ENCODE assay signal across 14 cellular contexts in genomic region chr2:237149425-237149824, GRCh38.
DNase-seq lines count a peak whose midpoint lies in the region; ATAC-seq and TF ChIP-seq lines count a peak whose summit lies in the region.
"Had no signal": no experiment of that assay in that cellular context is flagged by ENCODE, and none has a peak within 500 bp of the region (broad histone marks: within the 10 kb centered on the region; RNA-seq: fewer than 3 reads in every experiment).

No MANE protein-coding gene starts in this region.

- H3K9me3 Mint-ChIP-seq in activated CD8-positive, alpha-beta T cell treated with anti-CD3 and anti-CD28 coated beads, Interleukin-2, amount 10 ng/mL, durations not matched to agents 7 days and 5 days (ENCODE audit: insufficient read depth) = peaks cover 5% of the 10 kb centered on the region
- H3K9me3 Mint-ChIP-seq in nephron progenitor cell = peaks cover 40% of the 10 kb centered on the region

- no peak for TF ChIP-seq CTCF in hepatocyte (IDR thresholded peaks at IDR 0.05; ENCODE audit: poor library complexity)
- no peak for TF ChIP-seq CTCF in tibial artery (IDR thresholded peaks at IDR 0.05)
- TF ChIP-seq CTCF in nephron progenitor cell (IDR thresholded peaks at IDR 0.05) = no peak

- no peaks in the 10 kb centered on the region for H3K79me2 ChIP-seq in GM23248 (ENCODE audit: insufficient read depth)
- no peaks in the 10 kb centered on the region for H3K79me2 ChIP-seq in hepatocyte

- no peak overlapping the region for H3K27ac Mint-ChIP-seq in activated CD8-positive, alpha-beta T cell treated with anti-CD3 and anti-CD28 coated beads, Interleukin-2, amount 10 ng/mL, durations not matched to agents 7 days and 5 days
- no peak overlapping the region for H3K27ac Mint-ChIP-seq in nephron progenitor cell

- peak overlapping the region; percentile 61 for H3K27ac ChIP-seq in GM23248
- peak overlapping the region; percentile 62 for H3K27ac ChIP-seq in hepatocyte
- no peak overlapping the region for H3K27ac ChIP-seq in tibial artery

- H3K27me3 ChIP-seq in GM23248 (replicated peaks; ENCODE audit: insufficient read depth) = no peaks in the 10 kb centered on the region
- no peaks in the 10 kb centered on the region for H3K27me3 ChIP-seq in hepatocyte
- no peaks in the 10 kb centered on the region for H3K27me3 ChIP-seq in tibial artery

- peak; percentile 80 for DNase-seq in GM23248
- DNase-seq in activated CD8-positive, alpha-beta T cell treated with anti-CD3 and anti-CD28 coated beads, Interleukin-2, amount 10 ng/mL, durations not matched to agents 7 days and 5 days = no peak
- DNase-seq in hepatocyte (ENCODE audit: low spot score) = peak; percentile 40
- DNase-seq in stimulated activated CD4-positive, alpha-beta T cell treated with anti-CD3 and anti-CD28 coated beads, Interleukin-4, amount 100 ng/mL, for 24 hours = peak; percentile 56
- no peak for DNase-seq in tibial artery
- no peak for DNase-seq in NOMO-1 treated with dmso at 0.1 percent for 144 hours (lab: John Stamatoyannopoulos, UW; ENCODE audit: unreplicated experiment)
- no peak for DNase-seq in iPS-NIHi7 (ENCODE audit: extremely low spot score)
- DNase-seq in nephron progenitor cell = no peak
- DNase-seq: COR-L47, cortex of kidney, NCI-H2081 treated with DMSO at 0.1 percent for 48 hours, T-helper 9 cell had no signal

- CTCF ChIA-PET in activated CD8-positive, alpha-beta T cell treated with anti-CD3 and anti-CD28 coated beads, Interleukin-2, amount 10 ng/mL, durations not matched to agents 7 days and 5 days (lab: Charles Lee) = interaction anchor here (0.6 to 1.8 kb wide), 4 partner anchors 16 to 423 kb away, joined by 3 to 4 read pairs (median 4); no protein-coding TSS in a partner anchor

- H3K4me2 ChIP-seq in GM23248 (ENCODE audit: unreplicated experiment) = peak overlapping the region; percentile 38
- H3K4me2 ChIP-seq in hepatocyte = no peak overlapping the region

- in situ Hi-C loops in GM23248 (cut with MboI) = no loop called here

- peak; percentile 36 for ATAC-seq in activated CD8-positive, alpha-beta T cell treated with anti-CD3 and anti-CD28 coated beads, Interleukin-2, amount 10 ng/mL, durations not matched to agents 7 days and 5 days
- ATAC-seq: HCT116, K562 had no signal

- H3K4me1 ChIP-seq in GM23248 (ENCODE audit: insufficient read depth) (peaks cover 16% of the 10 kb centered on the region), hepatocyte (ENCODE audit: insufficient read depth) (peaks cover 4% of the 10 kb centered on the region), tibial artery (no peaks in the 10 kb centered on the region)

- no peaks in the 10 kb centered on the region for H3K27me3 Mint-ChIP-seq in activated CD8-positive, alpha-beta T cell treated with anti-CD3 and anti-CD28 coated beads, Interleukin-2, amount 10 ng/mL, durations not matched to agents 7 days and 5 days (ENCODE audit: low read depth)
- H3K27me3 Mint-ChIP-seq in nephron progenitor cell (ENCODE audit: low read depth, poor library complexity) = peaks cover 2% of the 10 kb centered on the region

- intact Hi-C loops in tibial artery (cut with DNase I; ENCODE audit: low total_unique reads) = no loop called here

- H2AFZ ChIP-seq in GM23248 (no peak overlapping the region), hepatocyte (no peak overlapping the region)

- WGBS in GM23248 (ENCODE audit: low coverage in 1 of 2, low lambda C conversion rate in 2 of 2, missing lambda C conversion rate in 2 of 2), 2 experiments = 43 to 52% methylated on average over 4 of the region's 4 CpGs
- 58% methylated on average over 4 of the region's 4 CpGs for WGBS in hepatocyte (ENCODE audit: low lambda C conversion rate, missing lambda C conversion rate)

- H3K9me2 ChIP-seq in GM23248 (ENCODE audit: insufficient read depth) (no peaks in the 10 kb centered on the region), hepatocyte (replicated peaks; ENCODE audit: insufficient read depth) (no peaks in the 10 kb centered on the region)

- H3K4me3 ChIP-seq in GM23248 (no peak overlapping the region), hepatocyte (no peak overlapping the region), tibial artery (no peak overlapping the region)
- H3K4me3 ChIP-seq: K562 had no signal

- peaks cover 11% of the 10 kb centered on the region for H3K9me3 ChIP-seq in GM23248 (ENCODE audit: low read depth)
- H3K9me3 ChIP-seq in hepatocyte (ENCODE audit: low read depth) = peaks cover 11% of the 10 kb centered on the region
- peaks cover 0 to 31% (median 9%) of the 10 kb centered on the region in 3 donors for H3K9me3 ChIP-seq in tibial artery

- H3K4me1 Mint-ChIP-seq in activated CD8-positive, alpha-beta T cell treated with anti-CD3 and anti-CD28 coated beads, Interleukin-2, amount 10 ng/mL, durations not matched to agents 7 days and 5 days (ENCODE audit: low read depth) = peaks cover 12% of the 10 kb centered on the region
- H3K4me1 Mint-ChIP-seq in nephron progenitor cell = peaks cover 21% of the 10 kb centered on the region

- H3F3A ChIP-seq in GM23248 (ENCODE audit: insufficient read depth) = peaks cover 4% of the 10 kb centered on the region; the same call in 1 of the 2 replicates

- POLR2A ChIA-PET in activated CD8-positive, alpha-beta T cell treated with anti-CD3 and anti-CD28 coated beads, Interleukin-2, amount 10 ng/mL, durations not matched to agents 7 days and 5 days (lab: Charles Lee) = no interaction called here

- H4K20me1 ChIP-seq in GM23248 (ENCODE audit: insufficient read depth) = no peaks in the 10 kb centered on the region
- H4K20me1 ChIP-seq in hepatocyte (ENCODE audit: insufficient read depth, poor library complexity, severe bottlenecking) = no peaks in the 10 kb centered on the region

- H3K9ac ChIP-seq in GM23248 = 0 out of 2 replicates have a peak overlapping the region, but pooled peaks have one; percentile 36

- H3K4me3 Mint-ChIP-seq in activated CD8-positive, alpha-beta T cell treated with anti-CD3 and anti-CD28 coated beads, Interleukin-2, amount 10 ng/mL, durations not matched to agents 7 days and 5 days = no peak overlapping the region
- no peak overlapping the region for H3K4me3 Mint-ChIP-seq in nephron progenitor cell

- H3K36me3 Mint-ChIP-seq in activated CD8-positive, alpha-beta T cell treated with anti-CD3 and anti-CD28 coated beads, Interleukin-2, amount 10 ng/mL, durations not matched to agents 7 days and 5 days (ENCODE audit: low read depth) = peaks cover 3% of the 10 kb centered on the region
- H3K36me3 Mint-ChIP-seq in nephron progenitor cell (ENCODE audit: low read depth) = peaks cover 20% of the 10 kb centered on the region

- H3K36me3 ChIP-seq in GM23248 (ENCODE audit: low read depth) (no peaks in the 10 kb centered on the region), hepatocyte (replicated peaks; ENCODE audit: insufficient read depth, low read depth) (no peaks in the 10 kb centered on the region), tibial artery (no peaks in the 10 kb centered on the region)

Comparison
In these comparisons a context has a peak if more than half of its experiments do, and no peak if none do; other contexts are left out.
1. DNase-seq: peak in GM23248 (single experiment), hepatocyte (single experiment) and stimulated activated CD4-positive, alpha-beta T cell treated with anti-CD3 and anti-CD28 coated beads, Interleukin-4, amount 100 ng/mL, for 24 hours (single experiment); none in activated CD8-positive, alpha-beta T cell treated with anti-CD3 and anti-CD28 coated beads, Interleukin-2, amount 10 ng/mL, durations not matched to agents 7 days and 5 days (single experiment), tibial artery (0 of 2), NOMO-1 treated with dmso at 0.1 percent for 144 hours (single experiment), iPS-NIHi7 (single experiment) and nephron progenitor cell (single experiment).
2. H3K27ac ChIP-seq: peak in GM23248 (single experiment) and hepatocyte (single experiment); none in tibial artery (0 of 2).